Comparison of ENCODE assay signal across 1 cellular context in the genomic region with DNA sequence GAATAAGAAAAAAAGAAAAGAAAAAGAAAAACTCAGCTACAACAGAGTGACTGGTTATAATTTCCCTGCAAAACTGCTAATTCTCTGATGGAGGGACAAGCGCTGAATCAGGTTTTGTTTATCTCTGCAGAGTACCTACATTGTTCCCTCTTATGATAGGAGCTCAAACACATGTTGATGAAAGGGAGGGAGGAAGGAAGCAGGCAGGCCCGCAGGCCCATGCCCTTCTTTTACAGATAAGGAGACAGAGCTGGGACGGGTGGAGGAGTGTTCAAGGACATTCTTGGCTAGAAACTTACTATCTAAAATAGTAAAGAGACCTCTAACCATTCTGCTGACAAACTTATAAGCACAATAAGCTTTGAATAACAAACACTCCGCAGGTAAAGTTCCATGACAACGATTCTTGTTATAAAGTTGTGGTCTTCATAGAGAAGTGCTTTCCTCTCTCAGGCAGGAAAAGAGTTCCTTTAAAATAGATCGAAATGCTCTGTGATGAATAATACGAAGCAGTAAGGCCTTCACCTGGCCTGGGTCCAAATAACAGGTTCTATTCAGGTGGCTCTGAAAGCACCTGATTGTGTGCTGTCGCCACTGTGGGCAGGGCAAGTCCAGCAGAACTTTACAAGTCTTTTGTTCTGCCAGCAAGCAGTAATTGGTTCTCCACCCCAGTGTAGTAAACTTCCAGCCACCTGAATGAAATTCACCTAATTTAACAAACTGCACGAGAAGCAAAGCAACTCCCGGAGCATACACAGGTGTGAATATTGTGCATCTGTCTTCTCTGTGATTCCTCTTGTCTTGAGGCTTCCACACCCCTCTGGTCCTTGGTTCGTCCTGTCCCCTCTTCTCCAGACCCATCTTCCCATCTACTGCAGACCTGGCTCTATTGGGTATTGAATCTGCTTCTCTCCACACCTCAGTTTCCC.
TF ChIP-seq lines count a peak whose summit lies in the region.

No MANE protein-coding gene starts in this region.

TF ChIP-seq in K562, 482 proteins besides CTCF, POLR2A, EP300 and RAD21 (continued from another document and continues in another):
- TF ChIP-seq, protein P1, sequence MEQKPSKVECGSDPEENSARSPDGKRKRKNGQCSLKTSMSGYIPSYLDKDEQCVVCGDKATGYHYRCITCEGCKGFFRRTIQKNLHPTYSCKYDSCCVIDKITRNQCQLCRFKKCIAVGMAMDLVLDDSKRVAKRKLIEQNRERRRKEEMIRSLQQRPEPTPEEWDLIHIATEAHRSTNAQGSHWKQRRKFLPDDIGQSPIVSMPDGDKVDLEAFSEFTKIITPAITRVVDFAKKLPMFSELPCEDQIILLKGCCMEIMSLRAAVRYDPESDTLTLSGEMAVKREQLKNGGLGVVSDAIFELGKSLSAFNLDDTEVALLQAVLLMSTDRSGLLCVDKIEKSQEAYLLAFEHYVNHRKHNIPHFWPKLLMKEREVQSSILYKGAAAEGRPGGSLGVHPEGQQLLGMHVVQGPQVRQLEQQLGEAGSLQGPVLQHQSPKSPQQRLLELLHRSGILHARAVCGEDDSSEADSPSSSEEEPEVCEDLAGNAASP (IDR thresholded peaks at IDR 0.05), result no peak
- TF ChIP-seq MTA2 (IDR thresholded peaks at IDR 0.05; ENCODE audit: low read depth) (peak; percentile 56; the same call in 1 of the 2 replicates), ZBTB7A (IDR thresholded peaks at IDR 0.05; ENCODE audit: borderline replicate concordance, control insufficient read depth, low read depth, low read length) (no peak), GTF2A2 (tag; IDR thresholded peaks at IDR 0.05) (no peak), HNRNPUL1 (IDR thresholded peaks at IDR 0.05; ENCODE audit: low read length) (no peak), PTTG1 (tag; IDR thresholded peaks at IDR 0.05; ENCODE audit: low read depth) (no peak), ATF1 (CRISPR knock-in tag; IDR thresholded peaks at IDR 0.05) (no peak), ATF1 (tag; IDR thresholded peaks at IDR 0.05) (no peak; the same call in 1 of the 2 replicates), CBX8 (IDR thresholded peaks at IDR 0.05; ENCODE audit: borderline replicate concordance, extremely low read depth, low read depth, low read length, poor library complexity, severe bottlenecking) (no peak), CBX5 (IDR thresholded peaks at IDR 0.05; ENCODE audit: borderline replicate concordance, low read depth) (no peak), SMAD1 (IDR thresholded peaks at IDR 0.05; ENCODE audit: low read depth, low read length, partially characterized antibody) (no peak), MAFF (IDR thresholded peaks at IDR 0.05; ENCODE audit: low read length) (peak; percentile 11; the same call in 1 of the 2 replicates), TBL1XR1 (IDR thresholded peaks at IDR 0.05; ENCODE audit: low read length in 2 of 2) (no peak), ILK (tag; IDR thresholded peaks at IDR 0.05; ENCODE audit: borderline replicate concordance, low read depth) (no peak), RFX5 (IDR thresholded peaks at IDR 0.05; ENCODE audit: low read depth, low read length) (no peak), CBFA2T3 (IDR thresholded peaks at IDR 0.05) (peak; percentile 92), CCAR2 (IDR thresholded peaks at IDR 0.05; ENCODE audit: low read depth, low read length) (no peak), KAT8 (IDR thresholded peaks at IDR 0.05; ENCODE audit: low read depth) (no peak), ZC3H11A (IDR thresholded peaks at IDR 0.05; ENCODE audit: low read depth, low read length) (no peak), GTF2B (IDR thresholded peaks at IDR 0.05; ENCODE audit: extremely low read depth, insufficient read length) (no peak), POLR2G (IDR thresholded peaks at IDR 0.05; ENCODE audit: low read depth, low read length) (no peak), DIDO1 (tag; IDR thresholded peaks at IDR 0.05; ENCODE audit: low read depth) (no peak), GATA2 (CRISPR knock-in tag; IDR thresholded peaks at IDR 0.05) (peak; percentile 75), KLF6 (CRISPR knock-in tag; IDR thresholded peaks at IDR 0.05; ENCODE audit: borderline replicate concordance) (no peak), PURB (CRISPR knock-in tag; IDR thresholded peaks at IDR 0.05; ENCODE audit: low read depth) (no peak), TSC22D4 (tag; IDR thresholded peaks at IDR 0.05) (no peak), DDX20 (tag; IDR thresholded peaks at IDR 0.05; ENCODE audit: low read depth) (no peak), NR2C2 (CRISPR knock-in tag; IDR thresholded peaks at IDR 0.05) (no peak), NR2C2 (tag; IDR thresholded peaks at IDR 0.05) (no peak), ZNF12 (CRISPR knock-in tag; IDR thresholded peaks at IDR 0.05) (no peak), E2F5 (CRISPR knock-in tag; IDR thresholded peaks at IDR 0.05) (no peak), TARDBP (IDR thresholded peaks at IDR 0.05) (no peak), SMARCC2 (IDR thresholded peaks at IDR 0.05; ENCODE audit: low read depth) (peak; percentile 63), ZNF408 (CRISPR knock-in tag; IDR thresholded peaks at IDR 0.05; ENCODE audit: low read depth) (no peak), ARHGAP35 (IDR thresholded peaks at IDR 0.05; ENCODE audit: partially characterized antibody) (no peak), ARID2 (IDR thresholded peaks at IDR 0.05) (no peak), FOXK2 (conservative IDR thresholded peaks at IDR 0.05 in 1 of 2, IDR thresholded peaks at IDR 0.05 in 1 of 2; ENCODE audit: low read depth in 2 of 2) (peak; percentile 67 to 87; a peak in 3 of 4 replicates), THRB (CRISPR knock-in tag; conservative IDR thresholded peaks at IDR 0.05) (no peak)
- TF ChIP-seq, protein P2, sequence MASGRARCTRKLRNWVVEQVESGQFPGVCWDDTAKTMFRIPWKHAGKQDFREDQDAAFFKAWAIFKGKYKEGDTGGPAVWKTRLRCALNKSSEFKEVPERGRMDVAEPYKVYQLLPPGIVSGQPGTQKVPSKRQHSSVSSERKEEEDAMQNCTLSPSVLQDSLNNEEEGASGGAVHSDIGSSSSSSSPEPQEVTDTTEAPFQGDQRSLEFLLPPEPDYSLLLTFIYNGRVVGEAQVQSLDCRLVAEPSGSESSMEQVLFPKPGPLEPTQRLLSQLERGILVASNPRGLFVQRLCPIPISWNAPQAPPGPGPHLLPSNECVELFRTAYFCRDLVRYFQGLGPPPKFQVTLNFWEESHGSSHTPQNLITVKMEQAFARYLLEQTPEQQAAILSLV (tag; IDR thresholded peaks at IDR 0.05), result no peak
- TF ChIP-seq, protein P3, sequence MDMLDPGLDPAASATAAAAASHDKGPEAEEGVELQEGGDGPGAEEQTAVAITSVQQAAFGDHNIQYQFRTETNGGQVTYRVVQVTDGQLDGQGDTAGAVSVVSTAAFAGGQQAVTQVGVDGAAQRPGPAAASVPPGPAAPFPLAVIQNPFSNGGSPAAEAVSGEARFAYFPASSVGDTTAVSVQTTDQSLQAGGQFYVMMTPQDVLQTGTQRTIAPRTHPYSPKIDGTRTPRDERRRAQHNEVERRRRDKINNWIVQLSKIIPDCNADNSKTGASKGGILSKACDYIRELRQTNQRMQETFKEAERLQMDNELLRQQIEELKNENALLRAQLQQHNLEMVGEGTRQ (CRISPR knock-in tag; IDR thresholded peaks at IDR 0.05), result no peak
- TF ChIP-seq, protein P4, sequence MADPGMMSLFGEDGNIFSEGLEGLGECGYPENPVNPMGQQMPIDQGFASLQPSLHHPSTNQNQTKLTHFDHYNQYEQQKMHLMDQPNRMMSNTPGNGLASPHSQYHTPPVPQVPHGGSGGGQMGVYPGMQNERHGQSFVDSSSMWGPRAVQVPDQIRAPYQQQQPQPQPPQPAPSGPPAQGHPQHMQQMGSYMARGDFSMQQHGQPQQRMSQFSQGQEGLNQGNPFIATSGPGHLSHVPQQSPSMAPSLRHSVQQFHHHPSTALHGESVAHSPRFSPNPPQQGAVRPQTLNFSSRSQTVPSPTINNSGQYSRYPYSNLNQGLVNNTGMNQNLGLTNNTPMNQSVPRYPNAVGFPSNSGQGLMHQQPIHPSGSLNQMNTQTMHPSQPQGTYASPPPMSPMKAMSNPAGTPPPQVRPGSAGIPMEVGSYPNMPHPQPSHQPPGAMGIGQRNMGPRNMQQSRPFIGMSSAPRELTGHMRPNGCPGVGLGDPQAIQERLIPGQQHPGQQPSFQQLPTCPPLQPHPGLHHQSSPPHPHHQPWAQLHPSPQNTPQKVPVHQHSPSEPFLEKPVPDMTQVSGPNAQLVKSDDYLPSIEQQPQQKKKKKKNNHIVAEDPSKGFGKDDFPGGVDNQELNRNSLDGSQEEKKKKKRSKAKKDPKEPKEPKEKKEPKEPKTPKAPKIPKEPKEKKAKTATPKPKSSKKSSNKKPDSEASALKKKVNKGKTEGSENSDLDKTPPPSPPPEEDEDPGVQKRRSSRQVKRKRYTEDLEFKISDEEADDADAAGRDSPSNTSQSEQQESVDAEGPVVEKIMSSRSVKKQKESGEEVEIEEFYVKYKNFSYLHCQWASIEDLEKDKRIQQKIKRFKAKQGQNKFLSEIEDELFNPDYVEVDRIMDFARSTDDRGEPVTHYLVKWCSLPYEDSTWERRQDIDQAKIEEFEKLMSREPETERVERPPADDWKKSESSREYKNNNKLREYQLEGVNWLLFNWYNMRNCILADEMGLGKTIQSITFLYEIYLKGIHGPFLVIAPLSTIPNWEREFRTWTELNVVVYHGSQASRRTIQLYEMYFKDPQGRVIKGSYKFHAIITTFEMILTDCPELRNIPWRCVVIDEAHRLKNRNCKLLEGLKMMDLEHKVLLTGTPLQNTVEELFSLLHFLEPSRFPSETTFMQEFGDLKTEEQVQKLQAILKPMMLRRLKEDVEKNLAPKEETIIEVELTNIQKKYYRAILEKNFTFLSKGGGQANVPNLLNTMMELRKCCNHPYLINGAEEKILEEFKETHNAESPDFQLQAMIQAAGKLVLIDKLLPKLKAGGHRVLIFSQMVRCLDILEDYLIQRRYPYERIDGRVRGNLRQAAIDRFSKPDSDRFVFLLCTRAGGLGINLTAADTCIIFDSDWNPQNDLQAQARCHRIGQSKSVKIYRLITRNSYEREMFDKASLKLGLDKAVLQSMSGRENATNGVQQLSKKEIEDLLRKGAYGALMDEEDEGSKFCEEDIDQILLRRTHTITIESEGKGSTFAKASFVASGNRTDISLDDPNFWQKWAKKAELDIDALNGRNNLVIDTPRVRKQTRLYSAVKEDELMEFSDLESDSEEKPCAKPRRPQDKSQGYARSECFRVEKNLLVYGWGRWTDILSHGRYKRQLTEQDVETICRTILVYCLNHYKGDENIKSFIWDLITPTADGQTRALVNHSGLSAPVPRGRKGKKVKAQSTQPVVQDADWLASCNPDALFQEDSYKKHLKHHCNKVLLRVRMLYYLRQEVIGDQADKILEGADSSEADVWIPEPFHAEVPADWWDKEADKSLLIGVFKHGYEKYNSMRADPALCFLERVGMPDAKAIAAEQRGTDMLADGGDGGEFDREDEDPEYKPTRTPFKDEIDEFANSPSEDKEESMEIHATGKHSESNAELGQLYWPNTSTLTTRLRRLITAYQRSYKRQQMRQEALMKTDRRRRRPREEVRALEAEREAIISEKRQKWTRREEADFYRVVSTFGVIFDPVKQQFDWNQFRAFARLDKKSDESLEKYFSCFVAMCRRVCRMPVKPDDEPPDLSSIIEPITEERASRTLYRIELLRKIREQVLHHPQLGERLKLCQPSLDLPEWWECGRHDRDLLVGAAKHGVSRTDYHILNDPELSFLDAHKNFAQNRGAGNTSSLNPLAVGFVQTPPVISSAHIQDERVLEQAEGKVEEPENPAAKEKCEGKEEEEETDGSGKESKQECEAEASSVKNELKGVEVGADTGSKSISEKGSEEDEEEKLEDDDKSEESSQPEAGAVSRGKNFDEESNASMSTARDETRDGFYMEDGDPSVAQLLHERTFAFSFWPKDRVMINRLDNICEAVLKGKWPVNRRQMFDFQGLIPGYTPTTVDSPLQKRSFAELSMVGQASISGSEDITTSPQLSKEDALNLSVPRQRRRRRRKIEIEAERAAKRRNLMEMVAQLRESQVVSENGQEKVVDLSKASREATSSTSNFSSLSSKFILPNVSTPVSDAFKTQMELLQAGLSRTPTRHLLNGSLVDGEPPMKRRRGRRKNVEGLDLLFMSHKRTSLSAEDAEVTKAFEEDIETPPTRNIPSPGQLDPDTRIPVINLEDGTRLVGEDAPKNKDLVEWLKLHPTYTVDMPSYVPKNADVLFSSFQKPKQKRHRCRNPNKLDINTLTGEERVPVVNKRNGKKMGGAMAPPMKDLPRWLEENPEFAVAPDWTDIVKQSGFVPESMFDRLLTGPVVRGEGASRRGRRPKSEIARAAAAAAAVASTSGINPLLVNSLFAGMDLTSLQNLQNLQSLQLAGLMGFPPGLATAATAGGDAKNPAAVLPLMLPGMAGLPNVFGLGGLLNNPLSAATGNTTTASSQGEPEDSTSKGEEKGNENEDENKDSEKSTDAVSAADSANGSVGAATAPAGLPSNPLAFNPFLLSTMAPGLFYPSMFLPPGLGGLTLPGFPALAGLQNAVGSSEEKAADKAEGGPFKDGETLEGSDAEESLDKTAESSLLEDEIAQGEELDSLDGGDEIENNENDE (IDR thresholded peaks at IDR 0.05; ENCODE audit: low read depth, low read length), result no peak
- TF ChIP-seq, protein P5, sequence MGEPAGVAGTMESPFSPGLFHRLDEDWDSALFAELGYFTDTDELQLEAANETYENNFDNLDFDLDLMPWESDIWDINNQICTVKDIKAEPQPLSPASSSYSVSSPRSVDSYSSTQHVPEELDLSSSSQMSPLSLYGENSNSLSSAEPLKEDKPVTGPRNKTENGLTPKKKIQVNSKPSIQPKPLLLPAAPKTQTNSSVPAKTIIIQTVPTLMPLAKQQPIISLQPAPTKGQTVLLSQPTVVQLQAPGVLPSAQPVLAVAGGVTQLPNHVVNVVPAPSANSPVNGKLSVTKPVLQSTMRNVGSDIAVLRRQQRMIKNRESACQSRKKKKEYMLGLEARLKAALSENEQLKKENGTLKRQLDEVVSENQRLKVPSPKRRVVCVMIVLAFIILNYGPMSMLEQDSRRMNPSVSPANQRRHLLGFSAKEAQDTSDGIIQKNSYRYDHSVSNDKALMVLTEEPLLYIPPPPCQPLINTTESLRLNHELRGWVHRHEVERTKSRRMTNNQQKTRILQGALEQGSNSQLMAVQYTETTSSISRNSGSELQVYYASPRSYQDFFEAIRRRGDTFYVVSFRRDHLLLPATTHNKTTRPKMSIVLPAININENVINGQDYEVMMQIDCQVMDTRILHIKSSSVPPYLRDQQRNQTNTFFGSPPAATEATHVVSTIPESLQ (CRISPR knock-in tag; IDR thresholded peaks at IDR 0.05), result 0 out of 2 replicates have a peak, but pooled peaks have one; percentile 53
